In the genomic region with DNA sequence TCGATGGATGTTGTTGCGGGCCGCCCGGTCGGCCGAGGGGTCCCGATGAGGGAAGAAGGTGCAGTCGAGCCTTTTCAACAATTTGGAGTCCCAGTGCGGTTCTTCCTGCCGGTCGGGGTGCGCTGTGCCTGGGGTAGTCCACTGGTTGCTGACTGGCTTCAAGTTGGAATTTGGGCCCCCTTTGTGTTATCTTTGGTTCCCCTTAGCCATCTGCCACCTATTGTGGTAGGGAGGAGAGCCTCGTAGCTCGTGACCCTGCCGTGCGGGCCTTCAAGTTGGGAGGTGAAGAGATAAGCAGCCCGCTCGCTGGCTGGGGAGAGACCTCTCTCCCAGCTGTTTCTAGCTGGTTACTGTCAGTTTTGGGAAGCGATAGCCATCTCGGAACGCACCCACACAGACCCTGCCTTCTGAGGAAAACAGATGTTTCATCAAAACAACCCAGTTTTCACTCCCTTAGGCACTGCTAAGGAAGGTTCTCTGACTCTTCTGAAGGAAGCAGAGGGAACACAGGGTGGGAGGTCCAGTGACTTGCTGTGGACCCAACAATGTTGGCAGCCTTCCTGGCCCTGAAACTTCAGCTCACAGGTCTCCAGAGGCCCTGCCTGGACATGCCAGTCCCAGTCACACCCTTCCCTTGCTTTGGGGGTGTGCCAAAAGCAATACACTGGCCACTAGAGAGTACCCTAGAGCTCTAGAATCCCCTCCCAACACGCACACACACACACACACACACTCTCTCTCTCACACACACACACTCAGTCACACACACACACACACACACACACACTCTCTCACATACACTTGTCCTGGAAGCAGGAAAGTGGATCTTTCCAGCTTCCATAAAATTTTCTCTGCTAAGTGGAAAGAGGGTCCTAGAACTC, we compare ENCODE assay signal across 1 cellular context.
TF ChIP-seq lines count a peak whose summit lies in the region.

No MANE protein-coding gene starts in this region.

TF ChIP-seq in GM12878, 131 proteins besides CTCF, POLR2A, EP300 and RAD21 (continued from another document):
- TF ChIP-seq, protein P1, sequence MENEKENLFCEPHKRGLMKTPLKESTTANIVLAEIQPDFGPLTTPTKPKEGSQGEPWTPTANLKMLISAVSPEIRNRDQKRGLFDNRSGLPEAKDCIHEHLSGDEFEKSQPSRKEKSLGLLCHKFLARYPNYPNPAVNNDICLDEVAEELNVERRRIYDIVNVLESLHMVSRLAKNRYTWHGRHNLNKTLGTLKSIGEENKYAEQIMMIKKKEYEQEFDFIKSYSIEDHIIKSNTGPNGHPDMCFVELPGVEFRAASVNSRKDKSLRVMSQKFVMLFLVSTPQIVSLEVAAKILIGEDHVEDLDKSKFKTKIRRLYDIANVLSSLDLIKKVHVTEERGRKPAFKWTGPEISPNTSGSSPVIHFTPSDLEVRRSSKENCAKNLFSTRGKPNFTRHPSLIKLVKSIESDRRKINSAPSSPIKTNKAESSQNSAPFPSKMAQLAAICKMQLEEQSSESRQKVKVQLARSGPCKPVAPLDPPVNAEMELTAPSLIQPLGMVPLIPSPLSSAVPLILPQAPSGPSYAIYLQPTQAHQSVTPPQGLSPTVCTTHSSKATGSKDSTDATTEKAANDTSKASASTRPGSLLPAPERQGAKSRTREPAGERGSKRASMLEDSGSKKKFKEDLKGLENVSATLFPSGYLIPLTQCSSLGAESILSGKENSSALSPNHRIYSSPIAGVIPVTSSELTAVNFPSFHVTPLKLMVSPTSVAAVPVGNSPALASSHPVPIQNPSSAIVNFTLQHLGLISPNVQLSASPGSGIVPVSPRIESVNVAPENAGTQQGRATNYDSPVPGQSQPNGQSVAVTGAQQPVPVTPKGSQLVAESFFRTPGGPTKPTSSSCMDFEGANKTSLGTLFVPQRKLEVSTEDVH (IDR thresholded peaks at IDR 0.05; ENCODE audit: low read depth, partially characterized antibody), result peak; percentile 52
- TF ChIP-seq, protein P2, sequence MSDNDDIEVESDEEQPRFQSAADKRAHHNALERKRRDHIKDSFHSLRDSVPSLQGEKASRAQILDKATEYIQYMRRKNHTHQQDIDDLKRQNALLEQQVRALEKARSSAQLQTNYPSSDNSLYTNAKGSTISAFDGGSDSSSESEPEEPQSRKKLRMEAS (IDR thresholded peaks at IDR 0.05; ENCODE audit: low read depth, low read length), result 0 out of 2 replicates have a peak, but pooled peaks have one; percentile 7
- TF ChIP-seq, protein P3, sequence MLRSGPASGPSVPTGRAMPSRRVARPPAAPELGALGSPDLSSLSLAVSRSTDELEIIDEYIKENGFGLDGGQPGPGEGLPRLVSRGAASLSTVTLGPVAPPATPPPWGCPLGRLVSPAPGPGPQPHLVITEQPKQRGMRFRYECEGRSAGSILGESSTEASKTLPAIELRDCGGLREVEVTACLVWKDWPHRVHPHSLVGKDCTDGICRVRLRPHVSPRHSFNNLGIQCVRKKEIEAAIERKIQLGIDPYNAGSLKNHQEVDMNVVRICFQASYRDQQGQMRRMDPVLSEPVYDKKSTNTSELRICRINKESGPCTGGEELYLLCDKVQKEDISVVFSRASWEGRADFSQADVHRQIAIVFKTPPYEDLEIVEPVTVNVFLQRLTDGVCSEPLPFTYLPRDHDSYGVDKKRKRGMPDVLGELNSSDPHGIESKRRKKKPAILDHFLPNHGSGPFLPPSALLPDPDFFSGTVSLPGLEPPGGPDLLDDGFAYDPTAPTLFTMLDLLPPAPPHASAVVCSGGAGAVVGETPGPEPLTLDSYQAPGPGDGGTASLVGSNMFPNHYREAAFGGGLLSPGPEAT (IDR thresholded peaks at IDR 0.05; ENCODE audit: low read depth), result peak; percentile 78
